In the genomic region with DNA sequence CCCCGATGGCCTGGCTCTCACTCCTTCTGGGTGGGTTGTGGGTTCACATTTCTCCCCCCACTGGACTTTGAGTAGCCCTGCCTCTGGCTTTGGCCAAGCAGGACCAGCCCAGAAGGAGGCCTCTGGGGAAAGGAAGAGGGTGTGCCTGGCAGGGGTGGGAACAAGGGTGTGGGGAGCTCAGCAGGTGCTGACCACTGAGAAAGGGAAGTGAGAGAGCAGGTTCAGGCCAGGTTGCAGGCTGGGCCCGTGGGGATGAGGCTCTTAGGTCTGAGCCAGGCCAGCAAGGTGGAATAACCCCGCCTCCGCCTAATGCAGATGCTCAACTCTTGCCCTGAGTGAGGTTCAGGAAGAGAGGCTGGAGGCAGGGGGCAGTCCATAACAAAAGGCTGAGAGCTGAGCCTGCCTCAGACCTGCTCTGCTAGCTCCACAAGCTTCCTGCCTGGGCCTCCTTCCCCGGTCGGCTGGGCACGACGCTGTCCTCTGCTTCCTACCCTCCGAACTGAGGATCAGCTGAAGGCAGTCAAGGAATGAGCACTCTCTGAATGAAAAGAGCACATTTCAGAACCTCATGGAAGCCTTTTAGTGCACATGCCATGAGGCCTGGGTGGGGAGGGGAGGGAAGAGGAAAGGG, we compare ENCODE assay signal across 9 cellular contexts.
DNase-seq lines count a peak whose midpoint lies in the region; ATAC-seq and TF ChIP-seq lines count a peak whose summit lies in the region.
"Had no signal": no experiment of that assay in that cellular context is flagged by ENCODE, and none has a peak within 500 bp of the region (broad histone marks: within the 10 kb centered on the region; RNA-seq: fewer than 3 reads in every experiment).

No MANE protein-coding gene starts in this region.

- H3F3A ChIP-seq in GM23338 (replicated peaks; ENCODE audit: low read depth), result no peaks in the 10 kb centered on the region
- peaks cover 9% of the 10 kb centered on the region for H3F3A ChIP-seq in neural progenitor cell (ENCODE audit: low read depth)
- H3F3A ChIP-seq in SK-N-SH (replicated peaks; ENCODE audit: insufficient read depth), result no peaks in the 10 kb centered on the region

- H3K4me3 Mint-ChIP-seq in GM23338, result peak overlapping the region; percentile 7; the same call in 1 of the 3 replicates
- H3K4me3 Mint-ChIP-seq in IgD-negative memory B cell, result peak overlapping the region; percentile 60 to 89 (median 78)
- peak overlapping the region; percentile 46 for H3K4me3 Mint-ChIP-seq in neural progenitor cell
- H3K4me3 Mint-ChIP-seq in activated CD8-positive, alpha-beta T cell treated with anti-CD3 and anti-CD28 coated beads for 36 hours, result no peak overlapping the region
- H3K4me3 Mint-ChIP-seq: nephron had no signal

- ATAC-seq in GM18870 (IDR thresholded peaks at IDR 0.05; ENCODE audit: unreplicated experiment) (peak; percentile 83), GM23338 (peak; percentile 97)
- ATAC-seq in activated CD8-positive, alpha-beta T cell treated with anti-CD3 and anti-CD28 coated beads for 36 hours, result no peak

- H3K9me3 ChIP-seq in neural progenitor cell (ENCODE audit: low read depth) (no peaks in the 10 kb centered on the region), SK-N-SH (no peaks in the 10 kb centered on the region)

- DNase-seq in GM23338 (ENCODE audit: low spot score) (peak; percentile 86), neural progenitor cell (ENCODE audit: low spot score) (peak; percentile 63), C1 segment of cervical spinal cord (lab: John Stamatoyannopoulos, UW) (no peak), NCI-H2107 treated with DMSO at 0.1 percent for 48 hours (lab: John Stamatoyannopoulos, UW; ENCODE audit: unreplicated experiment) (no peak), SK-N-SH (no peak)
- no peak for DNase-seq in activated CD8-positive, alpha-beta T cell treated with anti-CD3 and anti-CD28 coated beads for 36 hours

- H3K36me3 Mint-ChIP-seq in GM23338 (ENCODE audit: low read depth) (no peaks in the 10 kb centered on the region), IgD-negative memory B cell (no peaks in the 10 kb centered on the region), neural progenitor cell (no peaks in the 10 kb centered on the region)
- no peaks in the 10 kb centered on the region for H3K36me3 Mint-ChIP-seq in activated CD8-positive, alpha-beta T cell treated with anti-CD3 and anti-CD28 coated beads for 36 hours (ENCODE audit: low read depth)

- H3K4me3 ChIP-seq in GM23338 (no peak overlapping the region), neural progenitor cell (no peak overlapping the region), SK-N-SH (ENCODE audit: low read depth in 2 of 2, low read length in 1 of 2) (no peak overlapping the region)

- H3K27me3 Mint-ChIP-seq in GM23338 (ENCODE audit: insufficient read depth, low read depth, poor library complexity) (peaks cover 22% of the 10 kb centered on the region), IgD-negative memory B cell (peaks cover 3% of the 10 kb centered on the region), neural progenitor cell (ENCODE audit: insufficient read depth, low read depth) (peaks cover 16% of the 10 kb centered on the region)
- H3K27me3 Mint-ChIP-seq in activated CD8-positive, alpha-beta T cell treated with anti-CD3 and anti-CD28 coated beads for 36 hours, result peaks cover 10% of the 10 kb centered on the region

- 74% methylated on average over 7 of the region's 9 CpGs for WGBS in SK-N-SH (ENCODE audit: low lambda C conversion rate)

- TF ChIP-seq CTCF in GM23338 (conservative IDR thresholded peaks at IDR 0.05; ENCODE audit: low read depth in 2 of 2), result peak in 1 of 2 experiments; percentile 41; a peak in 2 of 4 replicates
- no peak for TF ChIP-seq CTCF in neural progenitor cell (IDR thresholded peaks at IDR 0.05)
- no peak for TF ChIP-seq CTCF in activated CD8-positive, alpha-beta T cell treated with anti-CD3 and anti-CD28 coated beads for 36 hours (IDR thresholded peaks at IDR 0.05)
- TF ChIP-seq CTCF in SK-N-SH (IDR thresholded peaks at IDR 0.05), result no peak

- no peak for TF ChIP-seq RAD21 in SK-N-SH (IDR thresholded peaks at IDR 0.05; ENCODE audit: low read length)

- H3K4me2 ChIP-seq in GM23338, result peak overlapping the region; percentile 62; the same call in 1 of the 2 replicates
- peak overlapping the region; percentile 50 for H3K4me2 ChIP-seq in neural progenitor cell
- H3K4me2 ChIP-seq in SK-N-SH, result no peak overlapping the region

- H3K4me1 ChIP-seq in GM23338 (ENCODE audit: insufficient read depth) (peaks cover 13% of the 10 kb centered on the region; the same call in 1 of the 2 replicates), neural progenitor cell (peaks cover 12% of the 10 kb centered on the region), SK-N-SH (ENCODE audit: control insufficient read depth in 1 of 2, insufficient read depth in 2 of 2, low read depth in 1 of 2, low read length in 1 of 2) (no peaks in the 10 kb centered on the region; a peak in 1 of 4 replicates)

- CTCF ChIA-PET in activated CD8-positive, alpha-beta T cell treated with anti-CD3 and anti-CD28 coated beads for 36 hours (lab: Charles Lee), result no interaction called here
- CTCF ChIA-PET in SK-N-SH (lab: Yijun Ruan, JAX), result no interaction called here

- 0 out of 2 replicates have a peak overlapping the region, but pooled peaks have one; percentile 48 for H3K27ac Mint-ChIP-seq in GM23338
- H3K27ac Mint-ChIP-seq in IgD-negative memory B cell, result peak overlapping the region; percentile 91 to 98 (median 95)
- H3K27ac Mint-ChIP-seq in neural progenitor cell, result peak overlapping the region; percentile 81
- H3K27ac Mint-ChIP-seq in activated CD8-positive, alpha-beta T cell treated with anti-CD3 and anti-CD28 coated beads for 36 hours, result no peak overlapping the region
- H3K27ac Mint-ChIP-seq: nephron had no signal

- no peaks in the 10 kb centered on the region for H4K20me1 ChIP-seq in GM23338 (replicated peaks; ENCODE audit: insufficient read depth)
- no peaks in the 10 kb centered on the region for H4K20me1 ChIP-seq in neural progenitor cell (ENCODE audit: low read depth)
- H4K20me1 ChIP-seq in SK-N-SH (ENCODE audit: insufficient read depth), result no peaks in the 10 kb centered on the region

- POLR2A ChIA-PET in activated CD8-positive, alpha-beta T cell treated with anti-CD3 and anti-CD28 coated beads for 36 hours (lab: Charles Lee), result no interaction called here
- POLR2A ChIA-PET in SK-N-SH (lab: Yijun Ruan, JAX), result no interaction called here

- peak overlapping the region; percentile 64 for H2AFZ ChIP-seq in GM23338
- peak overlapping the region; percentile 95 for H2AFZ ChIP-seq in neural progenitor cell (replicated peaks)
- H2AFZ ChIP-seq in SK-N-SH (ENCODE audit: low read depth), result no peak overlapping the region

- H3K4me1 Mint-ChIP-seq in GM23338 (peaks cover 39% of the 10 kb centered on the region), IgD-negative memory B cell (peaks cover 71 to 82% (median 76%) of the 10 kb centered on the region in 3 donors), neural progenitor cell (peaks cover 45% of the 10 kb centered on the region)
- peaks cover 6% of the 10 kb centered on the region for H3K4me1 Mint-ChIP-seq in activated CD8-positive, alpha-beta T cell treated with anti-CD3 and anti-CD28 coated beads for 36 hours (ENCODE audit: low read depth)

- H3K27ac ChIP-seq in GM23338 (ENCODE audit: low read depth) (no peak overlapping the region), neural progenitor cell (no peak overlapping the region), SK-N-SH (ENCODE audit: low read depth in 2 of 2, low read length in 1 of 2) (no peak overlapping the region)

- H3K9ac ChIP-seq in neural progenitor cell, result no peak overlapping the region
- no peak overlapping the region for H3K9ac ChIP-seq in SK-N-SH

- H3K9me3 Mint-ChIP-seq in GM23338, result peaks cover 6% of the 10 kb centered on the region; the same call in 1 of the 3 replicates
- H3K9me3 Mint-ChIP-seq in IgD-negative memory B cell, result no peaks in the 10 kb centered on the region
- no peaks in the 10 kb centered on the region for H3K9me3 Mint-ChIP-seq in neural progenitor cell
- no peaks in the 10 kb centered on the region for H3K9me3 Mint-ChIP-seq in activated CD8-positive, alpha-beta T cell treated with anti-CD3 and anti-CD28 coated beads for 36 hours

- intact Hi-C loops in activated CD8-positive, alpha-beta T cell treated with anti-CD3 and anti-CD28 coated beads for 36 hours (cut with micrococcal nuclease), result no loop called here

- H3K9me2 ChIP-seq in GM23338 (ENCODE audit: insufficient read depth) (no peaks in the 10 kb centered on the region), SK-N-SH (no peaks in the 10 kb centered on the region)

- no peak for TF ChIP-seq EP300 in SK-N-SH (IDR thresholded peaks at IDR 0.05; ENCODE audit: borderline replicate concordance in 1 of 2, low read depth in 1 of 2, low read length in 1 of 2)

- H3K36me3 ChIP-seq in GM23338 (ENCODE audit: insufficient read depth) (no peaks in the 10 kb centered on the region), neural progenitor cell (no peaks in the 10 kb centered on the region), SK-N-SH (replicated peaks in 1 of 2; ENCODE audit: control insufficient read depth in 1 of 2, insufficient read depth in 2 of 2, low read length in 1 of 2) (no peaks in the 10 kb centered on the region)

- no peaks in the 10 kb centered on the region for H3K27me3 ChIP-seq in GM23338 (ENCODE audit: insufficient read depth)
- no peaks in the 10 kb centered on the region for H3K27me3 ChIP-seq in neural progenitor cell
- peaks cover 46% of the 10 kb centered on the region; the same call in 1 of the 2 replicates for H3K27me3 ChIP-seq in SK-N-SH (ENCODE audit: insufficient read depth)

- H3K79me2 ChIP-seq in GM23338 (replicated peaks; ENCODE audit: insufficient read depth) (no peaks in the 10 kb centered on the region), neural progenitor cell (ENCODE audit: low read depth) (no peaks in the 10 kb centered on the region), SK-N-SH (ENCODE audit: insufficient read depth) (no peaks in the 10 kb centered on the region)

TF ChIP-seq in SK-N-SH, 30 proteins besides CTCF, POLR2A, EP300 and RAD21 (continues in another document):
- TF ChIP-seq JUND (IDR thresholded peaks at IDR 0.05) (no peak), POLR2AphosphoS5 (IDR thresholded peaks at IDR 0.05; ENCODE audit: low read depth, low read length) (no peak), GABPA (IDR thresholded peaks at IDR 0.05; ENCODE audit: low read depth) (no peak)

Comparison
In these comparisons a context has a peak if more than half of its experiments do, and no peak if none do; other contexts are left out.
1. DNase-seq: peak in GM23338 (single experiment) and neural progenitor cell (single experiment); none in C1 segment of cervical spinal cord (0 of 14), NCI-H2107 treated with DMSO at 0.1 percent for 48 hours (single experiment), activated CD8-positive, alpha-beta T cell treated with anti-CD3 and anti-CD28 coated beads for 36 hours (single experiment) and SK-N-SH (single experiment).